9 cellular contexts compared by ENCODE assay signal in the genomic region with DNA sequence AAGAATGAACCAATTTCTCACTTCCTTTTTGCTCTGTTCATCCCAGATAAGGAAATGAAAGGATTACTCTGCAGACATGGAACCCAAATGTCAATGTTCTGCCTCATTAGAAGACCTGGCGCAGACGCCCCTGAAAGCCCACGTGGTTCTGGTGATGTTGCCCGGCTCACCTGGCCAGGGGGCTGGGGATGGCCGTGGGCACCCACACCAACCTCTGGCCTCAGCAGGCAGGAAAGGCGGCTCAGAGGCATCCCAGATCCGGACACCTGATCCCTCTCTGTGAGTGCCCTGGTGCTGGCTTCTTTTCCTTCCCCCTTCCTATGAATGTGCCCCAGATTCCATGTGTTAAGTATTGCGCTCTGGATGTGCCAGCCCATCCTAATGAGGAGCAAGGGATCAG. TPM values are rescaled to one million over a fixed set of nuclear protein-coding genes. Genes with fewer than 3 reads are reported as not detected.
"Had no signal": no experiment of that assay in that cellular context is flagged by ENCODE, and none has a peak within 500 bp of the region (broad histone marks: within the 10 kb centered on the region; RNA-seq: fewer than 3 reads in every experiment).

No MANE protein-coding gene starts in this region.

- H3K4me3 ChIP-seq: GM23248, HAP-1, K562 had no signal

- H3K27ac Mint-ChIP-seq: HFFc6 had no signal

- ATAC-seq: HCT116, K562 had no signal

- H2AFZ ChIP-seq: GM23248 had no signal

- H3K4me1 ChIP-seq: HAP-1 had no signal

- H3K27ac ChIP-seq: GM23248 had no signal

- DNase-seq: GM23248, GOT3, H7, HFFc6, IMR-90 had no signal

- H3K36me3 ChIP-seq: HAP-1 had no signal

- H3K4me3 Mint-ChIP-seq: HFFc6 had no signal

RNA-seq across cellular contexts. Expression of gene CDH4, which starts 33.6 kb away (rescaled TPM):
- total RNA-seq: HT-29, K562 had no signal
